16 cellular contexts compared by ENCODE assay signal in the genomic region with DNA sequence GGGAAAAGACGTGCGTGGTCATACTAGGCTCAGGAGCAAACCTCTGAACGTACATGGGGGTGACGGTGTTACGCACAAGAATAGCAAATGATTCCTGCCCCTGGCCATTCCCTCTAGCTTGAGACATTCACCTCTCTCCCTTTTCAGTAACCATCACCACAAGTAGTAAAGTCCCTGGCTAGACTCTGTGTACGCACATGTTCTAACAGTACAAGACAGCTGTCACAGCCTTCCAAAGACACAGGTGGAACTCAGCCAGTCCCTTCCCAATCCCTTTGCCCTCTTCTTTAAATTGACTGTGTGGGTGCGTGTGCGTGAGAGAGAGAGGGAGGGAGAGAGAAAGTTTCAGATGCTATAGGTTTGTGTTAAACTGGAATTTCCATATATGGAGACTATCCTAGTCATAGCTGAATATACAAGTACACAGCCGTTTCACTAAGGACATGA.
DNase-seq lines count a peak whose midpoint lies in the region; ATAC-seq and TF ChIP-seq lines count a peak whose summit lies in the region.
"Had no signal": no experiment of that assay in that cellular context is flagged by ENCODE, and none has a peak within 500 bp of the region (broad histone marks: within the 10 kb centered on the region; RNA-seq: fewer than 3 reads in every experiment).

No MANE protein-coding gene starts in this region.

- no peaks in the 10 kb centered on the region for H3K9me3 ChIP-seq in right cardiac atrium (ENCODE audit: control insufficient read depth, low read length)
- no peaks in the 10 kb centered on the region for H3K9me3 ChIP-seq in right atrium auricular region
- H3K9me3 ChIP-seq in T-helper 17 cell (ENCODE audit: control insufficient read depth, low read length, poor library complexity, severe bottlenecking): no peaks in the 10 kb centered on the region
- H3K9me3 ChIP-seq in lower lobe of right lung: no peaks in the 10 kb centered on the region
- no peaks in the 10 kb centered on the region for H3K9me3 ChIP-seq in upper lobe of left lung

- H3K27me3 Mint-ChIP-seq in T-helper 17 cell: peaks cover 14% of the 10 kb centered on the region

- no peak overlapping the region for H3K4me3 Mint-ChIP-seq in T-helper 17 cell
- H3K4me3 Mint-ChIP-seq: H9 had no signal

- intact Hi-C loops in right cardiac atrium (cut with DNase I): loop anchor here in 1 of 4 donors (10.0 kb wide), 1 partner anchor 61 kb away; no protein-coding TSS in a partner anchor
- intact Hi-C loops in lower lobe of right lung (cut with DNase I): no loop called here

- H3K27ac ChIP-seq in right cardiac atrium (ENCODE audit: low read length): peak overlapping the region; percentile 42
- H3K27ac ChIP-seq in right atrium auricular region: peak overlapping the region in 1 of 2 donors; percentile 24
- peak overlapping the region; percentile 66 for H3K27ac ChIP-seq in lower lobe of right lung
- peak overlapping the region; percentile 44 to 79 (median 60) for H3K27ac ChIP-seq in upper lobe of left lung

- DNase-seq in right cardiac atrium: no peak
- DNase-seq in right atrium auricular region (ENCODE audit: low spot score): no peak
- DNase-seq in T-helper 17 cell: no peak
- DNase-seq in lower lobe of right lung: no peak
- no peak for DNase-seq in upper lobe of left lung
- DNase-seq in NCI-H2227 (lab: John Stamatoyannopoulos, UW; ENCODE audit: unreplicated experiment): no peak
- DNase-seq in kidney tubule cell (ENCODE audit: low spot score): no peak
- DNase-seq in stimulated activated CD4-positive, alpha-beta T cell treated with anti-CD3 and anti-CD28 coated beads, Interleukin-1b, Interleukin-23, amount 100 ng/mL, for 48 hours: no peak
- DNase-seq: C1 segment of cervical spinal cord; effector memory CD4-positive, alpha-beta T cell; GDM1; H9; kidney glomerular epithelial cell; NCI-H1436 treated with DMSO at 0.1 percent for 48 hours; NK-92 treated with Interleukin-12 subunit alpha and Interleukin-12 subunit beta, amount 100 ng/mL, for 24 hours had no signal

- no peaks in the 10 kb centered on the region for H3K27me3 ChIP-seq in right cardiac atrium (ENCODE audit: control insufficient read depth, insufficient read depth)
- H3K27me3 ChIP-seq in right atrium auricular region: no peaks in the 10 kb centered on the region
- H3K27me3 ChIP-seq in lower lobe of right lung (ENCODE audit: low read depth): no peaks in the 10 kb centered on the region
- H3K27me3 ChIP-seq in upper lobe of left lung: no peaks in the 10 kb centered on the region

- peaks cover 3% of the 10 kb centered on the region for H3K36me3 Mint-ChIP-seq in T-helper 17 cell (ENCODE audit: low read depth)

- WGBS in right cardiac atrium: 84% methylated on average over 9 of the region's 9 CpGs
- 77 to 82% methylated on average over 9 of the region's 9 CpGs for WGBS in upper lobe of left lung, 2 donors

- TF ChIP-seq CTCF in right atrium auricular region (IDR thresholded peaks at IDR 0.05) (no peak), lower lobe of right lung (IDR thresholded peaks at IDR 0.05) (no peak), upper lobe of left lung (IDR thresholded peaks at IDR 0.05) (no peak)

- no peak overlapping the region for H3K4me3 ChIP-seq in right cardiac atrium (ENCODE audit: low read length)
- no peak overlapping the region for H3K4me3 ChIP-seq in right atrium auricular region
- no peak overlapping the region for H3K4me3 ChIP-seq in lower lobe of right lung
- no peak overlapping the region for H3K4me3 ChIP-seq in upper lobe of left lung

- H3K4me1 ChIP-seq in right cardiac atrium (ENCODE audit: control insufficient read depth, insufficient read depth, low read length): peaks cover 9% of the 10 kb centered on the region
- H3K4me1 ChIP-seq in right atrium auricular region: peaks cover 0 to 35% of the 10 kb centered on the region in 2 donors
- H3K4me1 ChIP-seq in lower lobe of right lung: peaks cover 57% of the 10 kb centered on the region
- H3K4me1 ChIP-seq in upper lobe of left lung: peaks cover 47 to 56% (median 51%) of the 10 kb centered on the region in 4 donors

- peaks cover 33% of the 10 kb centered on the region for H3K4me1 Mint-ChIP-seq in T-helper 17 cell

- ATAC-seq in right cardiac atrium (no peak), T-helper 17 cell (no peak), lower lobe of right lung (no peak), upper lobe of left lung (ENCODE audit: low FRiP score in 2 of 2) (no peak)
- ATAC-seq: HepG2 had no signal

- H3K36me3 ChIP-seq in right atrium auricular region: no peaks in the 10 kb centered on the region
- no peaks in the 10 kb centered on the region for H3K36me3 ChIP-seq in lower lobe of right lung
- no peaks in the 10 kb centered on the region for H3K36me3 ChIP-seq in upper lobe of left lung

- peak overlapping the region; percentile 87 for H3K27ac Mint-ChIP-seq in T-helper 17 cell
- H3K27ac Mint-ChIP-seq: H9 had no signal

- TF ChIP-seq EP300 in upper lobe of left lung (IDR thresholded peaks at IDR 0.05): no peak

- TF ChIP-seq POLR2A in upper lobe of left lung (IDR thresholded peaks at IDR 0.05): no peak
